In genomic region chr1:101506541-101507164, GRCh38 we compare ENCODE assay signal across 8 cellular contexts.
A peak's percentile ranks its signal among the peaks of the same experiment; 100 is the strongest.
DNase-seq lines count a peak whose midpoint lies in the region; ATAC-seq and TF ChIP-seq lines count a peak whose summit lies in the region.

No MANE protein-coding gene starts in this region.

- no peaks in the 10 kb centered on the region for H3K36me3 ChIP-seq in mesendoderm (ENCODE audit: control insufficient read depth, insufficient read depth, low read length)

- no peak overlapping the region for H2BK5ac ChIP-seq in mesendoderm (ENCODE audit: low read length)

- H3K4me2 ChIP-seq in mesendoderm (ENCODE audit: low read length), result no peak overlapping the region

- H4K5ac ChIP-seq in mesendoderm (ENCODE audit: low read length), result no peak overlapping the region

- ATAC-seq in GM21423 (IDR thresholded peaks at IDR 0.05; ENCODE audit: unreplicated experiment) (peak; percentile 77), SK-N-SH treated with all-trans-retinoic acid at 6 μM for 48 hours (peak; percentile 84), GM21786 (IDR thresholded peaks at IDR 0.05; ENCODE audit: unreplicated experiment) (no peak)

- no peak overlapping the region for H2BK120ac ChIP-seq in mesendoderm (ENCODE audit: low read depth, low read length)

- H3K79me2 ChIP-seq in mesendoderm (ENCODE audit: control insufficient read depth, insufficient read depth, low read length), result no peaks in the 10 kb centered on the region

- in situ Hi-C loops in KBM-7 (cut with MboI; ENCODE audit: low pct_unique_long_range_greater_than_20kb, low sequenced_read_pairs), result no loop called here

- H2AK5ac ChIP-seq in mesendoderm (ENCODE audit: low read length), result no peak overlapping the region

- H3K23ac ChIP-seq in mesendoderm (ENCODE audit: low read length), result no peak overlapping the region

- WGBS in mesendoderm (ENCODE audit: extremely low coverage, insufficient coverage, low lambda C conversion rate), result no CpG with 5 or more reads among the region's 1 CpG

- no peak overlapping the region for H3K18ac ChIP-seq in mesendoderm (ENCODE audit: low read length)

- no peak overlapping the region for H3K56ac ChIP-seq in mesendoderm (ENCODE audit: low read length)

- H3K4me1 ChIP-seq in mesendoderm (ENCODE audit: control insufficient read depth, low read depth, low read length), result no peaks in the 10 kb centered on the region

- no peak overlapping the region for H3K4me3 ChIP-seq in mesendoderm (ENCODE audit: low read length)

- peak; percentile 51 to 81 for DNase-seq in NCI-H446 (lab: John Stamatoyannopoulos, UW)
- DNase-seq in NCI-H446 treated with DMSO at 0.1 percent for 48 hours (lab: John Stamatoyannopoulos, UW), result no peak
- DNase-seq in KBM-7, result peak; percentile 42
- DNase-seq in dedifferentiated amniotic fluid mesenchymal stem cell (ENCODE audit: extremely low spot score), result peak; percentile 29
- DNase-seq in mesendoderm, result peak; percentile 54

- H3K79me1 ChIP-seq in mesendoderm (ENCODE audit: low read length), result no peaks in the 10 kb centered on the region

- H3K9ac ChIP-seq in mesendoderm (ENCODE audit: low read length), result no peak overlapping the region

- no peak overlapping the region for H2BK15ac ChIP-seq in mesendoderm (replicated peaks; ENCODE audit: low read depth)

- no peak overlapping the region for H4K8ac ChIP-seq in mesendoderm (ENCODE audit: low read depth, low read length)

- H3K4ac ChIP-seq in mesendoderm (ENCODE audit: low read depth, low read length), result no peak overlapping the region

- no peak overlapping the region for H3K27ac ChIP-seq in mesendoderm (ENCODE audit: low read depth, low read length)

- H3K27me3 ChIP-seq in mesendoderm (ENCODE audit: insufficient read depth, low read length, poor library complexity), result no peaks in the 10 kb centered on the region

TF ChIP-seq in SK-N-SH treated with all-trans-retinoic acid at 6 μM for 48 hours, 23 proteins besides CTCF, POLR2A, EP300 and RAD21:
- TF ChIP-seq SNAI2 (CRISPR knock-in tag; IDR thresholded peaks at IDR 0.05) (no peak), GLIS3 (CRISPR knock-in tag; IDR thresholded peaks at IDR 0.05) (no peak), CREB5 (CRISPR knock-in tag; IDR thresholded peaks at IDR 0.05; ENCODE audit: low read depth) (no peak), POU6F1 (CRISPR knock-in tag; IDR thresholded peaks at IDR 0.05; ENCODE audit: borderline replicate concordance, low read depth) (no peak), ESRRG (CRISPR knock-in tag; IDR thresholded peaks at IDR 0.05) (no peak), ARNTL (CRISPR knock-in tag; IDR thresholded peaks at IDR 0.05; ENCODE audit: borderline replicate concordance, low read depth) (no peak), PATZ1 (CRISPR knock-in tag; IDR thresholded peaks at IDR 0.05; ENCODE audit: borderline replicate concordance) (no peak), BACH2 (CRISPR knock-in tag; IDR thresholded peaks at IDR 0.05; ENCODE audit: borderline replicate concordance) (no peak), RARB (CRISPR knock-in tag; IDR thresholded peaks at IDR 0.05) (no peak), ZNF8 (CRISPR knock-in tag; IDR thresholded peaks at IDR 0.05) (no peak), ZC3H10 (CRISPR knock-in tag; IDR thresholded peaks at IDR 0.05) (no peak), PPARA (CRISPR knock-in tag; IDR thresholded peaks at IDR 0.05; ENCODE audit: borderline replicate concordance) (no peak), TOX (CRISPR knock-in tag; IDR thresholded peaks at IDR 0.05; ENCODE audit: borderline replicate concordance) (no peak), ZNF565 (CRISPR knock-in tag; conservative IDR thresholded peaks at IDR 0.05; ENCODE audit: low read depth) (no peak)
